Comparison of ENCODE assay signal across 1 cellular context in the genomic region with DNA sequence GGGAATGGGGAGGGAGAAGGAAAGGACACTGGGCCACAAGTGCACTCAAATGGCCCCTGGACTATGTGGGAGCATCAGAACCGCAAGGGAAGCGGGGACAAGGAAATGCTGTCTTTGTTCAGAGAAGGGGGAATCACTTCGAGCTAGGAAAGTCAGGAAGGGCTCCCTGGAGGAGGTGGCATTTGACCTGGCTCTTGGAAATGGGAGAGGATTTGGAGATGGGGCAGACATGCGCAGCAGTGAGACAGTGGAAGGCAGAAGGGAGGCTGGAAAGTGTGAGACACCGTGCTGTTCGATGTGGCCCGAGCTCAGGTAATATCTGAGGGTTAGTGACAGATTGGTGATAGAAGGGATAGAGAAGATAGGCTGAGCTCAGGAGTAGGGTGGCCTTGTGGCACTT.
TF ChIP-seq lines count a peak whose summit lies in the region.

No MANE protein-coding gene starts in this region.

TF ChIP-seq in GM23338, 12 proteins besides CTCF, POLR2A, EP300 and RAD21 (continued from another document):
- TF ChIP-seq, protein P1, sequence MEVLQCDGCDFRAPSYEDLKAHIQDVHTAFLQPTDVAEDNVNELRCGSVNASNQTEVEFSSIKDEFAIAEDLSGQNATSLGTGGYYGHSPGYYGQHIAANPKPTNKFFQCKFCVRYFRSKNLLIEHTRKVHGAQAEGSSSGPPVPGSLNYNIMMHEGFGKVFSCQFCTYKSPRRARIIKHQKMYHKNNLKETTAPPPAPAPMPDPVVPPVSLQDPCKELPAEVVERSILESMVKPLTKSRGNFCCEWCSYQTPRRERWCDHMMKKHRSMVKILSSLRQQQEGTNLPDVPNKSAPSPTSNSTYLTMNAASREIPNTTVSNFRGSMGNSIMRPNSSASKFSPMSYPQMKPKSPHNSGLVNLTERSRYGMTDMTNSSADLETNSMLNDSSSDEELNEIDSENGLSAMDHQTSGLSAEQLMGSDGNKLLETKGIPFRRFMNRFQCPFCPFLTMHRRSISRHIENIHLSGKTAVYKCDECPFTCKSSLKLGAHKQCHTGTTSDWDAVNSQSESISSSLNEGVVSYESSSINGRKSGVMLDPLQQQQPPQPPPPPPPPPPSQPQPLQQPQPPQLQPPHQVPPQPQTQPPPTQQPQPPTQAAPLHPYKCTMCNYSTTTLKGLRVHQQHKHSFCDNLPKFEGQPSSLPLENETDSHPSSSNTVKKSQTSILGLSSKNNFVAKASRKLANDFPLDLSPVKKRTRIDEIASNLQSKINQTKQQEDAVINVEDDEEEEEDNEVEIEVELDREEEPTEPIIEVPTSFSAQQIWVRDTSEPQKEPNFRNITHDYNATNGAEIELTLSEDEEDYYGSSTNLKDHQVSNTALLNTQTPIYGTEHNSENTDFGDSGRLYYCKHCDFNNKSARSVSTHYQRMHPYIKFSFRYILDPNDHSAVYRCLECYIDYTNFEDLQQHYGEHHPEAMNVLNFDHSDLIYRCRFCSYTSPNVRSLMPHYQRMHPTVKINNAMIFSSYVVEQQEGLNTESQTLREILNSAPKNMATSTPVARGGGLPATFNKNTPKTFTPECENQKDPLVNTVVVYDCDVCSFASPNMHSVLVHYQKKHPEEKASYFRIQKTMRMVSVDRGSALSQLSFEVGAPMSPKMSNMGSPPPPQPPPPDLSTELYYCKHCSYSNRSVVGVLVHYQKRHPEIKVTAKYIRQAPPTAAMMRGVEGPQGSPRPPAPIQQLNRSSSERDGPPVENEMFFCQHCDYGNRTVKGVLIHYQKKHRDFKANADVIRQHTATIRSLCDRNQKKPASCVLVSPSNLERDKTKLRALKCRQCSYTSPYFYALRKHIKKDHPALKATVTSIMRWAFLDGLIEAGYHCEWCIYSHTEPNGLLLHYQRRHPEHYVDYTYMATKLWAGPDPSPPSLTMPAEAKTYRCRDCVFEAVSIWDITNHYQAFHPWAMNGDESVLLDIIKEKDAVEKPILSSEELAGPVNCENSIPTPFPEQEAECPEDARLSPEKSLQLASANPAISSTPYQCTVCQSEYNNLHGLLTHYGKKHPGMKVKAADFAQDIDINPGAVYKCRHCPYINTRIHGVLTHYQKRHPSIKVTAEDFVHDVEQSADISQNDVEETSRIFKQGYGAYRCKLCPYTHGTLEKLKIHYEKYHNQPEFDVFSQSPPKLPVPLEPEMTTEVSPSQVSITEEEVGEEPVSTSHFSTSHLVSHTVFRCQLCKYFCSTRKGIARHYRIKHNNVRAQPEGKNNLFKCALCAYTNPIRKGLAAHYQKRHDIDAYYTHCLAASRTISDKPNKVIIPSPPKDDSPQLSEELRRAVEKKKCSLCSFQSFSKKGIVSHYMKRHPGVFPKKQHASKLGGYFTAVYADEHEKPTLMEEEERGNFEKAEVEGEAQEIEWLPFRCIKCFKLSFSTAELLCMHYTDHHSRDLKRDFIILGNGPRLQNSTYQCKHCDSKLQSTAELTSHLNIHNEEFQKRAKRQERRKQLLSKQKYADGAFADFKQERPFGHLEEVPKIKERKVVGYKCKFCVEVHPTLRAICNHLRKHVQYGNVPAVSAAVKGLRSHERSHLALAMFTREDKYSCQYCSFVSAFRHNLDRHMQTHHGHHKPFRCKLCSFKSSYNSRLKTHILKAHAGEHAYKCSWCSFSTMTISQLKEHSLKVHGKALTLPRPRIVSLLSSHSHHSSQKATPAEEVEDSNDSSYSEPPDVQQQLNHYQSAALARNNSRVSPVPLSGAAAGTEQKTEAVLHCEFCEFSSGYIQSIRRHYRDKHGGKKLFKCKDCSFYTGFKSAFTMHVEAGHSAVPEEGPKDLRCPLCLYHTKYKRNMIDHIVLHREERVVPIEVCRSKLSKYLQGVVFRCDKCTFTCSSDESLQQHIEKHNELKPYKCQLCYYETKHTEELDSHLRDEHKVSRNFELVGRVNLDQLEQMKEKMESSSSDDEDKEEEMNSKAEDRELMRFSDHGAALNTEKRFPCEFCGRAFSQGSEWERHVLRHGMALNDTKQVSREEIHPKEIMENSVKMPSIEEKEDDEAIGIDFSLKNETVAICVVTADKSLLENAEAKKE (CRISPR knock-in tag; IDR thresholded peaks at IDR 0.05) = no peak
